8 cellular contexts compared by ENCODE assay signal in the genomic region with DNA sequence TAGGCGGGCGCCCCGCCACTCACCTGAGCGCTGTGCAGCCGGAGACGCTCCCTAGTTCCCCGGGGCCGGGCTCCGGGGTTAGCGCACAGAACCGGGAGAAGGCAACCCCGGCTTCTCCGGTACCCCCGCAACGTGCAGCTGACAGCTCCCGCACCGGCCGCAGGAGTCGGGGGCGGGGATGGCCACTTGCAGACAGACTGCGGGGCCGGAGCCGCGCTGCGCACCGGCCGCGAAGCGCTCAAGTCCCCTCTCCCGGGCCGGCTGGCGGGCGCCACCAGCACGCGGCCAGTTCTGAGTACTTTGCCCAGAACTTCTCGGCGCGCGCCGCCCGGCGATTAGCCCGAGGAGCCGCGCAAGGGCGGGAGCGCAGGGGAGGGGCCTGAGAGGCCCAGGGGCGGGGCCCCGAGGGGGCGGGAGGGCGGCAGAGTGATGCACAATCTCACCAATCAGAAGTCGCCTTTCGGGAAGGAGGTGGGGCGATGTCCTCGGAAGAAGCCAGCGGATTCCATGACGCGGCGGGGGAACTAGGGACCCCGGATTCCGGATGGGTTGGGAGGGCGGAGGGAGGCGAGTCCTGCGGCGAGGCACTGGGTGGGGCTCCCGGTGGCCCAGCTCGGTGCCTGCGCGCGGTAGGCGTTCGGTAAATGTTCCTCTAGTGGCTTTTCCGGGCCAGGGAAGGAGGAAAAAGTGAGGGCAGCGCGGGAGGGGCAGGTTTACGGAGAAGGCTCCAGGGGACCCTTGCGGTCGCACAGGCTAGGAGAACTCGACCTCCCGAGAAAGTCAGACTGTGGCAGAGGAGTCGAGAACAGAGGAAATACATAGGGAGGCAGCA. TPM values are rescaled to one million over a fixed set of nuclear protein-coding genes. Genes with fewer than 3 reads are reported as not detected.
A peak's percentile ranks its signal among the peaks of the same experiment; 100 is the strongest.
DNase-seq lines count a peak whose midpoint lies in the region; ATAC-seq, FAIRE-seq and TF ChIP-seq lines count a peak whose summit lies in the region.

A gene with protein sequence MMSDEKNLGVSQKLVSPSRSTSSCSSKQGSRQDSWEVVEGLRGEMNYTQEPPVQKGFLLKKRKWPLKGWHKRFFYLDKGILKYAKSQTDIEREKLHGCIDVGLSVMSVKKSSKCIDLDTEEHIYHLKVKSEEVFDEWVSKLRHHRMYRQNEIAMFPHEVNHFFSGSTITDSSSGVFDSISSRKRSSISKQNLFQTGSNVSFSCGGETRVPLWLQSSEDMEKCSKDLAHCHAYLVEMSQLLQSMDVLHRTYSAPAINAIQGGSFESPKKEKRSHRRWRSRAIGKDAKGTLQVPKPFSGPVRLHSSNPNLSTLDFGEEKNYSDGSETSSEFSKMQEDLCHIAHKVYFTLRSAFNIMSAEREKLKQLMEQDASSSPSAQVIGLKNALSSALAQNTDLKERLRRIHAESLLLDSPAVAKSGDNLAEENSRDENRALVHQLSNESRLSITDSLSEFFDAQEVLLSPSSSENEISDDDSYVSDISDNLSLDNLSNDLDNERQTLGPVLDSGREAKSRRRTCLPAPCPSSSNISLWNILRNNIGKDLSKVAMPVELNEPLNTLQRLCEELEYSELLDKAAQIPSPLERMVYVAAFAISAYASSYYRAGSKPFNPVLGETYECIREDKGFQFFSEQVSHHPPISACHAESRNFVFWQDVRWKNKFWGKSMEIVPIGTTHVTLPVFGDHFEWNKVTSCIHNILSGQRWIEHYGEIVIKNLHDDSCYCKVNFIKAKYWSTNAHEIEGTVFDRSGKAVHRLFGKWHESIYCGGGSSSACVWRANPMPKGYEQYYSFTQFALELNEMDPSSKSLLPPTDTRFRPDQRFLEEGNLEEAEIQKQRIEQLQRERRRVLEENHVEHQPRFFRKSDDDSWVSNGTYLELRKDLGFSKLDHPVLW (minus strand): TSS at position 316 of the 832 bp plus-strand sequence. CDS start 87,706 bp downstream, outside the sequence.

- peak within 1 kb of the TSS; percentile 71 to 90 for H3K9ac ChIP-seq in kidney (ENCODE audit: low read length in 2 of 2)

- H3K4me1 Mint-ChIP-seq in central memory CD8-positive, alpha-beta T cell, result peaks cover 59% of the 10 kb centered on the region

- peak; percentile 19 for TF ChIP-seq CTCF in kidney (IDR thresholded peaks at IDR 0.05; ENCODE audit: borderline replicate concordance, extremely low read depth, insufficient read depth)

- H3K27me3 Mint-ChIP-seq in central memory CD8-positive, alpha-beta T cell, result no peaks in the 10 kb centered on the region

- DNase-seq in AG08396 (ENCODE audit: low spot score), result peak; percentile 97
- peak; percentile 99 for DNase-seq in NCI-H226
- DNase-seq in activated CD4-positive, CD25-positive, alpha-beta regulatory T cell treated with anti-CD3 and anti-CD28 coated beads, Interleukin-2, amount 50 U/mL, for 16 hours (ENCODE audit: low read depth, low spot score), result peak; percentile 89
- peak; percentile 92 to 93 for DNase-seq in central memory CD8-positive, alpha-beta T cell (ENCODE audit: low spot score in 2 of 2)
- DNase-seq in kidney, result peak; percentile 98
- DNase-seq in stimulated activated CD4-positive, alpha-beta T cell treated with anti-CD3 and anti-CD28 coated beads, Interleukin-15, amount 100 ng/mL, for 1 hour (ENCODE audit: low read depth in 1 of 2, low spot score in 1 of 2), result peak; percentile 91 to 96

- H3K27ac Mint-ChIP-seq in central memory CD8-positive, alpha-beta T cell (ENCODE audit: low read depth), result peak within 1 kb of the TSS; percentile 90

- H3K4me3 ChIP-seq in kidney (ENCODE audit: low read length in 2 of 2), result peak within 1 kb of the TSS; percentile 87 to 90

- no peaks in the 10 kb centered on the region for H3K9me3 Mint-ChIP-seq in central memory CD8-positive, alpha-beta T cell

- H3K4me1 ChIP-seq in kidney (ENCODE audit: control insufficient read depth in 1 of 2, insufficient read depth in 1 of 2, low read depth in 1 of 2, low read length in 2 of 2), result peaks cover 8% of the 10 kb centered on the region in 2 donors

- peak; percentile 74 for ATAC-seq in GM18909 (IDR thresholded peaks at IDR 0.05; ENCODE audit: poor library complexity, unreplicated experiment)
- peak; percentile 65 for ATAC-seq in HG03159 (IDR thresholded peaks at IDR 0.05; ENCODE audit: unreplicated experiment)
- ATAC-seq in central memory CD8-positive, alpha-beta T cell (replicated peaks; ENCODE audit: extremely low read depth, poor library complexity, severe bottlenecking), result peak; percentile 76

- H3K36me3 ChIP-seq in kidney (ENCODE audit: control insufficient read depth in 1 of 2, insufficient read depth in 2 of 2, low read length in 2 of 2), result no peaks in the 10 kb centered on the region

- intact Hi-C loops in kidney (cut with DNase I), result no loop called here

- peak within 1 kb of the TSS; percentile 88 for H3K4me3 Mint-ChIP-seq in central memory CD8-positive, alpha-beta T cell

- FAIRE-seq in kidney (lab: Jason Lieb, UNC), result no peak

- H3K27ac ChIP-seq in kidney (ENCODE audit: low read depth in 2 of 2, low read length in 2 of 2), result peak within 1 kb of the TSS; percentile 87 to 92

- H3K36me3 Mint-ChIP-seq in central memory CD8-positive, alpha-beta T cell (ENCODE audit: insufficient read depth), result peaks cover 19% of the 10 kb centered on the region

- H3K9me3 ChIP-seq in kidney (ENCODE audit: control insufficient read depth in 1 of 2, low read length in 2 of 2), result no peaks in the 10 kb centered on the region

RNA-seq across cellular contexts. Expression of the gene that starts here (rescaled TPM):
- total RNA-seq in kidney, result 40.5 TPM
- 8.6 TPM for polyA plus RNA-seq in kidney (ENCODE audit: insufficient read depth, low read depth, low replicate concordance)

Comparison
In these comparisons a context has a peak if more than half of its experiments do, and no peak if none do; other contexts are left out.
1. Peak in every context shown above with its lines: DNase-seq, ATAC-seq, H3K4me3 ChIP-seq and H3K27ac ChIP-seq.